8 cellular contexts compared by ENCODE assay signal in genomic region chr13:76993021-76993420, GRCh38. TPM values are rescaled to one million over a fixed set of nuclear protein-coding genes. Genes with fewer than 3 reads are reported as not detected.
DNase-seq lines count a peak whose midpoint lies in the region; ATAC-seq and TF ChIP-seq lines count a peak whose summit lies in the region.

No MANE protein-coding gene starts in this region.

- no peaks in the 10 kb centered on the region for H3K27me3 ChIP-seq in left ventricle myocardium inferior (ENCODE audit: low read depth)
- no peaks in the 10 kb centered on the region for H3K27me3 ChIP-seq in mesenchymal stem cell (ENCODE audit: control insufficient read depth in 1 of 2, insufficient read depth in 1 of 2, low read length in 2 of 2)
- no peaks in the 10 kb centered on the region for H3K27me3 ChIP-seq in aorta (ENCODE audit: control insufficient read depth in 1 of 2, insufficient read depth in 2 of 2, low read length in 1 of 2)

- peaks cover 22% of the 10 kb centered on the region for H3K36me3 ChIP-seq in left ventricle myocardium inferior
- peaks cover 0 to 22% of the 10 kb centered on the region in 2 experiments for H3K36me3 ChIP-seq in mesenchymal stem cell (ENCODE audit: control insufficient read depth in 1 of 2, insufficient read depth in 2 of 2, low read depth in 1 of 2, low read length in 2 of 2)
- no peaks in the 10 kb centered on the region for H3K36me3 ChIP-seq in aorta (ENCODE audit: control insufficient read depth in 1 of 2, insufficient read depth in 2 of 2, low read length in 1 of 2)

- H2BK12ac ChIP-seq in mesenchymal stem cell (ENCODE audit: low read length in 2 of 2): no peak overlapping the region

- intact Hi-C loops in left ventricle myocardium inferior (cut with micrococcal nuclease): no loop called here
- intact Hi-C loops in cardiac septum (cut with DNase I): no loop called here
- intact Hi-C loops in MCF 10A (cut with micrococcal nuclease): loop anchor here (10.0 kb wide), 1 partner anchor 1318 kb away; no protein-coding TSS in a partner anchor
- intact Hi-C loops in aorta (cut with DNase I): loop anchor here in 1 of 2 donors (10.0 kb wide), 1 partner anchor 168 kb away; no protein-coding TSS in a partner anchor

- H3K4ac ChIP-seq in mesenchymal stem cell (ENCODE audit: low read depth in 1 of 2, low read length in 2 of 2): no peak overlapping the region

- no peak for TF ChIP-seq CTCF in left ventricle myocardium inferior (IDR thresholded peaks at IDR 0.05; ENCODE audit: borderline replicate concordance)
- TF ChIP-seq CTCF in MCF 10A (IDR thresholded peaks at IDR 0.05; ENCODE audit: unreplicated experiment): no peak

- peaks cover 28% of the 10 kb centered on the region for H3K4me1 Mint-ChIP-seq in MCF 10A (ENCODE audit: insufficient read depth, unreplicated experiment)

- no peak overlapping the region for H2AK5ac ChIP-seq in mesenchymal stem cell (ENCODE audit: low read length, severe bottlenecking)

- peaks cover 27% of the 10 kb centered on the region for H3K36me3 Mint-ChIP-seq in MCF 10A (ENCODE audit: insufficient read depth, unreplicated experiment)

- peak overlapping the region; percentile 95 for H3K4me2 ChIP-seq in mesenchymal stem cell (ENCODE audit: low read length, poor library complexity, severe bottlenecking)

- POLR2A ChIA-PET in MCF 10A (lab: Yijun Ruan, JAX): interaction anchor here (0.6 to 3.1 kb wide), 25 partner anchors 9 to 336 kb away, joined by 3 to 56 read pairs (median 7); partner anchors contain the start of genes FBXL3, KCTD12 and MYCBP2

- H3K27me3 Mint-ChIP-seq in MCF 10A (ENCODE audit: insufficient read depth, unreplicated experiment): no peaks in the 10 kb centered on the region

- H3K14ac ChIP-seq in mesenchymal stem cell (ENCODE audit: low read length in 2 of 2): no peak overlapping the region

- H2BK15ac ChIP-seq in mesenchymal stem cell (ENCODE audit: low read depth, poor library complexity, severe bottlenecking): no peak overlapping the region

- no peaks in the 10 kb centered on the region for H3K9me3 Mint-ChIP-seq in MCF 10A (ENCODE audit: unreplicated experiment)

- peak overlapping the region; percentile 93 for H3K4me3 Mint-ChIP-seq in MCF 10A (ENCODE audit: unreplicated experiment)

- no peak overlapping the region for H2BK120ac ChIP-seq in mesenchymal stem cell (ENCODE audit: low read depth, low read length)

- H3K27ac ChIP-seq in left ventricle myocardium inferior (replicated peaks) (peak overlapping the region; percentile 93), mesenchymal stem cell (ENCODE audit: low read length, poor library complexity, severe bottlenecking) (no peak overlapping the region), aorta (ENCODE audit: low read depth in 1 of 2, low read length in 2 of 2) (peak overlapping the region in 1 of 2 donors; percentile 36)

- H2BK5ac ChIP-seq in mesenchymal stem cell (ENCODE audit: low read depth, low read length, poor library complexity, severe bottlenecking): no peak overlapping the region

- peak overlapping the region; percentile 98 for H3K9ac ChIP-seq in mesenchymal stem cell (ENCODE audit: low read length)

- 40% methylated on average over 2 of the region's 3 CpGs for WGBS in mesenchymal stem cell
- WGBS in aorta, 2 donors: 18 to 20% methylated on average over 3 of the region's 3 CpGs

- H3K23ac ChIP-seq in mesenchymal stem cell (ENCODE audit: low read length in 2 of 2): no peak overlapping the region

- no peak for ATAC-seq in aorta (ENCODE audit: low FRiP score)

- H3K4me3 ChIP-seq in left ventricle myocardium inferior: peak overlapping the region; percentile 77
- peak overlapping the region in 1 of 2 experiments; percentile 96 for H3K4me3 ChIP-seq in mesenchymal stem cell (ENCODE audit: insufficient read depth in 1 of 2, low read depth in 1 of 2, low read length in 2 of 2)
- peak overlapping the region; percentile 50 to 71 for H3K4me3 ChIP-seq in aorta (ENCODE audit: low read length in 2 of 2)

- H4K8ac ChIP-seq in mesenchymal stem cell (ENCODE audit: low read length): no peak overlapping the region

- CTCF ChIA-PET in MCF 10A (lab: Yijun Ruan, JAX): interaction anchor here (0.6 to 6.6 kb wide), 9 partner anchors 9 to 1107 kb away, joined by 3 to 82 read pairs (median 4); no protein-coding TSS in a partner anchor

- peaks cover 20% of the 10 kb centered on the region for H3K79me1 ChIP-seq in mesenchymal stem cell (replicated peaks; ENCODE audit: low read length, poor library complexity, severe bottlenecking)

- H2AFZ ChIP-seq in mesenchymal stem cell (ENCODE audit: low read depth, low read length): no peak overlapping the region

- no peak for DNase-seq in left ventricle myocardium inferior
- no peak for DNase-seq in cardiac septum (ENCODE audit: low spot score)
- DNase-seq in MCF 10A (ENCODE audit: unreplicated experiment): no peak
- DNase-seq in mesenchymal stem cell: peak; percentile 56
- no peak for DNase-seq in aorta
- no peak for DNase-seq in mucosa of gallbladder (ENCODE audit: low spot score)
- DNase-seq in DMS153 (lab: John Stamatoyannopoulos, UW): no peak
- no peak for DNase-seq in NCI-H187 treated with DMSO at 0.1 percent for 48 hours (lab: John Stamatoyannopoulos, UW)

- H4K91ac ChIP-seq in mesenchymal stem cell (ENCODE audit: low read length): no peak overlapping the region

- peak overlapping the region; percentile 96 for H3K27ac Mint-ChIP-seq in MCF 10A (ENCODE audit: low read depth, unreplicated experiment)

- no peak overlapping the region for H3K18ac ChIP-seq in mesenchymal stem cell (ENCODE audit: low read depth in 1 of 2, low read length in 2 of 2)

- BruUV-seq in MCF 10A (replicated peaks; lab: Mats Ljungman, UMichigan): no TSS peak

- H3K9me3 ChIP-seq in left ventricle myocardium inferior (replicated peaks): no peaks in the 10 kb centered on the region
- H3K9me3 ChIP-seq in mesenchymal stem cell (ENCODE audit: control insufficient read depth, low read length): no peaks in the 10 kb centered on the region
- no peaks in the 10 kb centered on the region for H3K9me3 ChIP-seq in aorta (ENCODE audit: control insufficient read depth, low read length)

- H3K4me1 ChIP-seq in left ventricle myocardium inferior (peaks cover 32% of the 10 kb centered on the region), mesenchymal stem cell (ENCODE audit: control insufficient read depth, insufficient read depth, low read depth, low read length) (peaks cover 7% of the 10 kb centered on the region), aorta (ENCODE audit: control insufficient read depth in 1 of 2, insufficient read depth in 2 of 2, low read length in 2 of 2) (no peaks in the 10 kb centered on the region)

RNA-seq across cellular contexts. Expression of gene CLN5, which starts 1.1 kb away (rescaled TPM):
- total RNA-seq in left ventricle myocardium inferior: 15.0 TPM
- total RNA-seq in cardiac septum: 13.4 TPM
- total RNA-seq in MCF 10A (2022): 16.0 and 17.8 TPM in 2 replicates
- polyA plus RNA-seq in mesenchymal stem cell (2013, experiment 1 of 2): 28.2 TPM
- 30.8 TPM for polyA plus RNA-seq in mesenchymal stem cell (2013, experiment 2 of 2)
- 10 to 100 TPM; 21.4 to 31.7 TPM for total RNA-seq in aorta
- 10 to 100 TPM; 15.4 to 25.0 TPM for polyA plus RNA-seq in aorta
- 56.9 TPM for total RNA-seq in mucosa of gallbladder

RNA-seq across cellular contexts. Expression of gene FBXL3, which starts 33.9 kb away (rescaled TPM):
- total RNA-seq in left ventricle myocardium inferior: 25.0 TPM
- 35.1 TPM for total RNA-seq in cardiac septum
- total RNA-seq in MCF 10A (2022): 32.5 and 34.9 TPM in 2 replicates
- polyA plus RNA-seq in mesenchymal stem cell (2013, experiment 1 of 2): 20.0 TPM
- 22.4 TPM for polyA plus RNA-seq in mesenchymal stem cell (2013, experiment 2 of 2)
- 10 to 100 TPM; 62.1 to 73.9 TPM for total RNA-seq in aorta
- polyA plus RNA-seq in aorta: 10 to 100 TPM; 38.7 to 58.2 TPM
- 41.1 TPM for total RNA-seq in mucosa of gallbladder

RNA-seq across cellular contexts. Expression of gene ACOD1, which starts 44.7 kb away (rescaled TPM):
- not detected for total RNA-seq in left ventricle myocardium inferior
- total RNA-seq in cardiac septum: not detected
- not detected in 2 replicates for total RNA-seq in MCF 10A (2022)
- polyA plus RNA-seq in mesenchymal stem cell (2013, experiment 1 of 2): not detected
- not detected for polyA plus RNA-seq in mesenchymal stem cell (2013, experiment 2 of 2)
- not detected for total RNA-seq in aorta
- polyA plus RNA-seq in aorta: not detected
- not detected for total RNA-seq in mucosa of gallbladder
